In genomic region chr2:88452151-88452851, GRCh38 we compare ENCODE assay signal across 1 cellular context.
TF ChIP-seq lines count a peak whose summit lies in the region.

FOXI3 (minus strand) TSS chr2:88452693; CDS start chr2:88452535, 158 bp downstream.

TF ChIP-seq in HEK293, 187 proteins besides CTCF, POLR2A, EP300 and RAD21 (continued from another document):
- no peak for TF ChIP-seq KLF8 (tag by site-specific recombination; IDR thresholded peaks at IDR 0.05)
- TF ChIP-seq ZNF654 (tag by site-specific recombination; IDR thresholded peaks at IDR 0.05; ENCODE audit: low read depth): no peak
- no peak for TF ChIP-seq GLI2 (tag by site-specific recombination; IDR thresholded peaks at IDR 0.05; ENCODE audit: borderline replicate concordance, low read depth)
